17 cellular contexts compared by ENCODE assay signal in the genomic region with DNA sequence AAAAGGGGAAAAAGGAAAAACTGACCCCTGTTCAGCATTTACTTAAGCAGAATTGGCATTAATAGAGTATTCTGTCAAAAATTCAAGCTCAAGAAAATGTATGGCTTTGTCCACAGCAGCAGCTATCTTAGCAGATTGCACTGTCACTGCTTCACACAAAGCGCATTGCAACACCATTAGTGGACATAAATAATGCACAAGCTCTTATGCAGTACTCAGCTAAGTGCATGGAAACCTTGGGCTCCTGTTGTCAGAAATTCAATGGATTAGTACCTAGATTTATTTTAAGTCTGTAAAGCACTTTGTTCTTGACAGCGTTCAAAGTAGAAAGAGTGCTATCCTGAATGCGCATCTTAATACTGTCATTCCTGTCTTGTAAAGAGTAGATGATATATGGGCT.
"Had no signal": no experiment of that assay in that cellular context is flagged by ENCODE, and none has a peak within 500 bp of the region (broad histone marks: within the 10 kb centered on the region; RNA-seq: fewer than 3 reads in every experiment).

No MANE protein-coding gene starts in this region.

- H3K9me3 ChIP-seq: body of pancreas, tibial artery had no signal

- H3K36me3 ChIP-seq: tibial artery had no signal

- H3K4me1 ChIP-seq: body of pancreas, foreskin keratinocyte, tibial artery had no signal

- H3K27ac ChIP-seq: body of pancreas, dorsolateral prefrontal cortex, epithelial cell of prostate, foreskin keratinocyte, tibial artery had no signal

- H3K4me3 ChIP-seq: body of pancreas, dorsolateral prefrontal cortex, lung, tibial artery had no signal

- H3K27me3 ChIP-seq: body of pancreas, dorsolateral prefrontal cortex, foreskin keratinocyte, tibial artery had no signal

- DNase-seq: activated CD4-positive, alpha-beta T cell treated with anti-CD3 and anti-CD28 coated beads, Interleukin-2, amount 10 ng/mL, durations not matched to agents 24 days and 14 days; activated CD8-positive, alpha-beta T cell treated with anti-CD3 and anti-CD28 coated beads for 36 hours; activated naive CD4-positive, alpha-beta T cell; activated naive CD8-positive, alpha-beta T cell treated with anti-CD3 and anti-CD28 coated beads for 36 hours; activated T-cell treated with anti-CD3 and anti-CD28 coated beads, Interleukin-2, amount 50 U/mL, for 1 hour; body of pancreas; dorsolateral prefrontal cortex; foreskin keratinocyte; hypothalamus; occipital lobe; posterior cingulate gyrus; stimulated activated CD4-positive, alpha-beta T cell treated with anti-CD3 and anti-CD28 coated beads, Interleukin-2, amount 100 ng/mL, for 24 hours; stimulated activated naive CD4-positive, alpha-beta T cell treated with Interleukin-2 at 50 U/mL for 16 hours; substantia nigra; tibial artery had no signal
